In genomic region chr11:120527111-120527748, GRCh38 we compare ENCODE assay signal across 1 cellular context.
TF ChIP-seq lines count a peak whose summit lies in the region.

No MANE protein-coding gene starts in this region.

TF ChIP-seq in H1, 55 proteins besides CTCF, POLR2A, EP300 and RAD21 (continued from another document):
- TF ChIP-seq SP2 (IDR thresholded peaks at IDR 0.05; ENCODE audit: low read length) (no peak), NANOG (IDR thresholded peaks at IDR 0.05; ENCODE audit: insufficient read depth, low read depth, low read length, poor library complexity, severe bottlenecking) (peak; percentile 19), ASH2L (IDR thresholded peaks at IDR 0.05; ENCODE audit: low read length) (peak; percentile 53), SRF (IDR thresholded peaks at IDR 0.05; ENCODE audit: low read depth, low read length) (no peak), TAF1 (IDR thresholded peaks at IDR 0.05; ENCODE audit: low read depth, low read length) (0 out of 2 replicates have a peak, but pooled peaks have one; percentile 37), ATF2 (IDR thresholded peaks at IDR 0.05; ENCODE audit: low read length) (peak; percentile 26; the same call in 1 of the 2 replicates), BACH1 (IDR thresholded peaks at IDR 0.05; ENCODE audit: low read length) (no peak), GTF2F1 (IDR thresholded peaks at IDR 0.05; ENCODE audit: borderline replicate concordance, low read depth, low read length) (no peak), CBX5 (IDR thresholded peaks at IDR 0.05; ENCODE audit: low read depth, low read length) (no peak), CTBP2 (IDR thresholded peaks at IDR 0.05; ENCODE audit: borderline replicate concordance, insufficient read depth, insufficient read length, low read length) (peak; percentile 92), TCF12 (IDR thresholded peaks at IDR 0.05; ENCODE audit: low read depth, low read length) (peak; percentile 96), USF2 (IDR thresholded peaks at IDR 0.05; ENCODE audit: low read length) (no peak), SP1 (IDR thresholded peaks at IDR 0.05; ENCODE audit: low read depth, low read length) (peak; percentile 59), TBP (IDR thresholded peaks at IDR 0.05; ENCODE audit: low read depth, low read length) (peak; percentile 59; the same call in 1 of the 2 replicates), KDM4A (IDR thresholded peaks at IDR 0.05; ENCODE audit: low read depth, low read length, severe bottlenecking) (no peak), EGR1 (IDR thresholded peaks at IDR 0.05; ENCODE audit: borderline replicate concordance, low read depth, low read length) (peak; percentile 69; the same call in 1 of the 2 replicates), RBBP5 (IDR thresholded peaks at IDR 0.05; ENCODE audit: borderline replicate concordance, low read depth, low read length) (no peak), SIN3A (conservative IDR thresholded peaks at IDR 0.05 in 1 of 2, IDR thresholded peaks at IDR 0.05 in 1 of 2; ENCODE audit: low read depth in 1 of 2, low read length in 2 of 2) (0 out of 4 replicates have a peak, but pooled peaks of 1 of the 2 experiments have one; percentile 52), RNF2 (IDR thresholded peaks at IDR 0.05; ENCODE audit: borderline replicate concordance, low read depth, low read length, missing control alignments, poor library complexity, severe bottlenecking) (no peak), SUZ12 (IDR thresholded peaks at IDR 0.05; ENCODE audit: low read length) (no peak), RXRA (IDR thresholded peaks at IDR 0.05; ENCODE audit: insufficient read depth, low read depth, low read length) (no peak), CHD2 (IDR thresholded peaks at IDR 0.05; ENCODE audit: low read length) (no peak), GABPA (IDR thresholded peaks at IDR 0.05; ENCODE audit: borderline replicate concordance, insufficient read depth, low read length) (peak; percentile 78; the same call in 1 of the 2 replicates), FOSL1 (IDR thresholded peaks at IDR 0.05; ENCODE audit: insufficient read depth, low read depth, low read length) (no peak), HDAC2 (IDR thresholded peaks at IDR 0.05; ENCODE audit: borderline replicate concordance in 1 of 2, low read depth in 2 of 2, low read length in 2 of 2) (0 out of 4 replicates have a peak, but pooled peaks of 1 of the 2 experiments have one; percentile 56), TEAD4 (IDR thresholded peaks at IDR 0.05; ENCODE audit: low read depth, low read length) (peak; percentile 41; the same call in 1 of the 2 replicates), YY1 (IDR thresholded peaks at IDR 0.05; ENCODE audit: low read depth, low read length) (peak; percentile 67; the same call in 1 of the 2 replicates), HDAC6 (IDR thresholded peaks at IDR 0.05; ENCODE audit: low read depth, low read length) (no peak)
